In genomic region chr19:7870571-7871279, GRCh38 we compare ENCODE assay signal across 2 cellular contexts.
TF ChIP-seq lines count a peak whose summit lies in the region.

No MANE protein-coding gene starts in this region.

TF ChIP-seq in SK-N-SH, 30 proteins besides CTCF, POLR2A, EP300 and RAD21:
- TF ChIP-seq TAF1 (IDR thresholded peaks at IDR 0.05; ENCODE audit: borderline replicate concordance, low read depth, low read length) (no peak), IRF3 (IDR thresholded peaks at IDR 0.05; ENCODE audit: low read depth, low read length) (no peak), JUND (IDR thresholded peaks at IDR 0.05) (no peak), FOXJ3 (CRISPR knock-in tag; IDR thresholded peaks at IDR 0.05) (no peak), GABPA (IDR thresholded peaks at IDR 0.05; ENCODE audit: low read depth) (no peak), CHD2 (IDR thresholded peaks at IDR 0.05; ENCODE audit: low read length, partially characterized antibody) (no peak), EZH2phosphoT487 (IDR thresholded peaks at IDR 0.05; ENCODE audit: borderline replicate concordance, low read depth) (no peak), MAX (IDR thresholded peaks at IDR 0.05; ENCODE audit: low read depth) (no peak)

TF ChIP-seq in K562, 482 proteins besides CTCF, POLR2A, EP300 and RAD21 (continues in another document):
- TF ChIP-seq ZNF354B (CRISPR knock-in tag; IDR thresholded peaks at IDR 0.05), result no peak
- TF ChIP-seq HDGF (IDR thresholded peaks at IDR 0.05), result peak; percentile 100
- 0 out of 2 replicates have a peak, but pooled peaks have one; percentile 9 for TF ChIP-seq NR4A1 (CRISPR knock-in tag; IDR thresholded peaks at IDR 0.05)
- TF ChIP-seq NR4A1 (tag; IDR thresholded peaks at IDR 0.05), result no peak
- no peak for TF ChIP-seq U2AF1 (optimal IDR thresholded peaks at IDR 0.05; ENCODE audit: low read depth, low read length)
- TF ChIP-seq SP1 (CRISPR knock-in tag; IDR thresholded peaks at IDR 0.05), result peak; percentile 82
- no peak for TF ChIP-seq ETV1 (tag; conservative IDR thresholded peaks at IDR 0.05; ENCODE audit: low read depth)
- TF ChIP-seq ZBTB7A (IDR thresholded peaks at IDR 0.05; ENCODE audit: borderline replicate concordance, control insufficient read depth, low read depth, low read length), result peak; percentile 28; the same call in 1 of the 2 replicates
- TF ChIP-seq ESRRA (IDR thresholded peaks at IDR 0.05; ENCODE audit: borderline replicate concordance, low read depth), result peak; percentile 21; the same call in 1 of the 2 replicates
- no peak for TF ChIP-seq MTA3 (IDR thresholded peaks at IDR 0.05; ENCODE audit: borderline replicate concordance)
- TF ChIP-seq CREB1 (IDR thresholded peaks at IDR 0.05), result no peak
- TF ChIP-seq CREB1 (CRISPR knock-in tag; IDR thresholded peaks at IDR 0.05), result 0 out of 2 replicates have a peak, but pooled peaks have one; percentile 40
- no peak for TF ChIP-seq YY1 (IDR thresholded peaks at IDR 0.05; ENCODE audit: borderline replicate concordance in 1 of 3, control insufficient read depth in 1 of 3, extremely low read depth in 1 of 3, insufficient read depth in 3 of 3, insufficient read length in 1 of 3, insufficient replicate concordance in 2 of 3, low read depth in 1 of 3, low read length in 2 of 3)
- no peak for TF ChIP-seq FOXJ3 (CRISPR knock-in tag; IDR thresholded peaks at IDR 0.05)
- peak; percentile 69 for TF ChIP-seq TFAP4 (CRISPR knock-in tag; IDR thresholded peaks at IDR 0.05; ENCODE audit: borderline replicate concordance)
- no peak for TF ChIP-seq ZNF586 (CRISPR knock-in tag; conservative IDR thresholded peaks at IDR 0.05)
- TF ChIP-seq VEZF1 (CRISPR knock-in tag; IDR thresholded peaks at IDR 0.05), result peak; percentile 86
- TF ChIP-seq HLTF (IDR thresholded peaks at IDR 0.05), result peak; percentile 36; the same call in 1 of the 2 replicates
- TF ChIP-seq HDAC6 (IDR thresholded peaks at IDR 0.05; ENCODE audit: low read depth, low read length), result no peak
- TF ChIP-seq NUFIP1 (IDR thresholded peaks at IDR 0.05; ENCODE audit: partially characterized antibody), result no peak
- peak in 1 of 2 experiments; percentile 69; a peak in 2 of 4 replicates for TF ChIP-seq MAZ (CRISPR knock-in tag; conservative IDR thresholded peaks at IDR 0.05 in 1 of 2, IDR thresholded peaks at IDR 0.05 in 1 of 2)
- peak; percentile 38; the same call in 1 of the 2 replicates for TF ChIP-seq USF1 (CRISPR knock-in tag; IDR thresholded peaks at IDR 0.05)
- no peak for TF ChIP-seq POLR2G (IDR thresholded peaks at IDR 0.05; ENCODE audit: low read depth, low read length)
- peak; percentile 63; the same call in 1 of the 2 replicates for TF ChIP-seq TRIM25 (IDR thresholded peaks at IDR 0.05; ENCODE audit: borderline replicate concordance)
- TF ChIP-seq MLLT1 (IDR thresholded peaks at IDR 0.05), result 0 out of 4 replicates have a peak, but pooled peaks of 1 of the 2 experiments have one; percentile 13
- TF ChIP-seq MYC (IDR thresholded peaks at IDR 0.05; ENCODE audit: low read depth, low read length), result peak; percentile 36; the same call in 1 of the 2 replicates
- TF ChIP-seq MYC (CRISPR knock-in tag; IDR thresholded peaks at IDR 0.05; ENCODE audit: borderline replicate concordance, low read depth), result no peak
- TF ChIP-seq HINFP (tag; conservative IDR thresholded peaks at IDR 0.05; ENCODE audit: low read depth), result no peak
- peak; percentile 24; the same call in 1 of the 2 replicates for TF ChIP-seq MIER1 (IDR thresholded peaks at IDR 0.05; ENCODE audit: low read depth)
- TF ChIP-seq ATF3 (IDR thresholded peaks at IDR 0.05), result no peak
- TF ChIP-seq ATF3 (CRISPR knock-in tag; conservative IDR thresholded peaks at IDR 0.05), result no peak
- TF ChIP-seq TBP (optimal IDR thresholded peaks at IDR 0.05; ENCODE audit: low read depth, low read length), result peak; percentile 42
- peak; percentile 69 for TF ChIP-seq PKNOX1 (IDR thresholded peaks at IDR 0.05)
- no peak for TF ChIP-seq E2F1 (CRISPR knock-in tag; IDR thresholded peaks at IDR 0.05)
- no peak for TF ChIP-seq ZBTB9 (CRISPR knock-in tag; IDR thresholded peaks at IDR 0.05)
- peak; percentile 17; the same call in 1 of the 2 replicates for TF ChIP-seq PYGO2 (tag; IDR thresholded peaks at IDR 0.05)
- TF ChIP-seq USF2 (CRISPR knock-in tag; IDR thresholded peaks at IDR 0.05), result no peak
- TF ChIP-seq ZFP1 (CRISPR knock-in tag; IDR thresholded peaks at IDR 0.05), result no peak
- TF ChIP-seq ZNF518B (CRISPR knock-in tag; IDR thresholded peaks at IDR 0.05), result no peak
- 0 out of 2 replicates have a peak, but pooled peaks have one; percentile 54 for TF ChIP-seq MEF2D (tag; conservative IDR thresholded peaks at IDR 0.05; ENCODE audit: low read depth)
